ENCODE assay signal across 18 cellular contexts in the genomic region with DNA sequence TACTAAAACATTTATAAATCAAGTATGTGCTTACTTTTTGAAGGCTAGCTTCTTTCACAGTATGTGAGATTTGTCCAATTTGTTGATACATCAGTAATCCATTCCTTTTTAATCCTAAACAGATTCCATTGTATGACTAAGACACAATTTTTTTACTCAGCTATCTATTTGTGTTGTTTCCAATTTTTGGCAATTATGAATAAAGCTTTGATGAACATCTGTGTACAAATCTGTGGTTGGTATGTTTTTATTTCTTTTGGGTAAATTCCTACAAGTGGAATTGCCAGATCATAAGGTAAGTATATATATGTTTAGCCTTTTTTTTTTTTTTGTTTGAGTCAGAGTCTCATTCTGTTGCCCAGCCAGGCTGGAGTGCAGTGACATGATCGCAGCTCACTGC. TPM values are rescaled to one million over a fixed set of nuclear protein-coding genes. Genes with fewer than 3 reads are reported as not detected.
DNase-seq lines count a peak whose midpoint lies in the region; ATAC-seq lines count a peak whose summit lies in the region.
"Had no signal": no experiment of that assay in that cellular context is flagged by ENCODE, and none has a peak within 500 bp of the region (broad histone marks: within the 10 kb centered on the region; RNA-seq: fewer than 3 reads in every experiment).

No MANE protein-coding gene starts in this region.

- H3K4me2 ChIP-seq in GM23248 (ENCODE audit: unreplicated experiment): no peak overlapping the region

- no peaks in the 10 kb centered on the region; the same call in 1 of the 2 replicates for H3K9me2 ChIP-seq in GM23248 (ENCODE audit: insufficient read depth)

- no peak overlapping the region for H2AFZ ChIP-seq in GM23248

- no peak for ATAC-seq in GM18867 (IDR thresholded peaks at IDR 0.05; ENCODE audit: unreplicated experiment)
- ATAC-seq: GM12878 had no signal

- in situ Hi-C loops in GM23248 (cut with MboI): no loop called here

- peak; percentile 78 for DNase-seq in HCEC 1CT
- peak; percentile 12 for DNase-seq in adipocyte (ENCODE audit: low read depth)
- peak; percentile 47 for DNase-seq in fibroblast of peridontal ligament (ENCODE audit: extremely low read depth)
- DNase-seq in GM23248: no peak
- no peak for DNase-seq in DMS53 (lab: John Stamatoyannopoulos, UW)
- no peak for DNase-seq in NCI-H524 treated with DMSO at 0.1 percent for 48 hours (lab: John Stamatoyannopoulos, UW)
- DNase-seq: ACHN; AML-193; Caco-2; CD4-positive, alpha-beta T cell; DMS79; KBM-7 had no signal

- no peak overlapping the region for H3K4me3 ChIP-seq in adipocyte (ENCODE audit: low read length)
- no peak overlapping the region for H3K4me3 ChIP-seq in GM23248
- H3K4me3 ChIP-seq: GM12878, HAP-1 had no signal

- H3K27ac ChIP-seq in GM23248: no peak overlapping the region
- H3K27ac ChIP-seq: C4-2B, HL-60 had no signal

- H3F3A ChIP-seq in GM23248 (ENCODE audit: insufficient read depth): no peaks in the 10 kb centered on the region

- peaks cover 8% of the 10 kb centered on the region for H3K9me3 ChIP-seq in adipocyte (ENCODE audit: control insufficient read depth, low read length)
- H3K9me3 ChIP-seq in GM23248 (ENCODE audit: low read depth): no peaks in the 10 kb centered on the region
- H3K9me3 ChIP-seq: Caco-2, HAP-1 had no signal

- H3K27me3 ChIP-seq in adipocyte (replicated peaks; ENCODE audit: control insufficient read depth, insufficient read depth, low read length) (no peaks in the 10 kb centered on the region), GM23248 (replicated peaks; ENCODE audit: insufficient read depth) (no peaks in the 10 kb centered on the region)

- no peaks in the 10 kb centered on the region for H4K20me1 ChIP-seq in GM23248 (ENCODE audit: insufficient read depth)

- no peaks in the 10 kb centered on the region for H3K79me2 ChIP-seq in GM23248 (ENCODE audit: insufficient read depth)

- H3K36me3 ChIP-seq in adipocyte (ENCODE audit: control insufficient read depth, insufficient read depth, low read length, severe bottlenecking) (peaks cover 63% of the 10 kb centered on the region), GM23248 (ENCODE audit: low read depth) (no peaks in the 10 kb centered on the region; the same call in 1 of the 2 replicates)
- H3K36me3 ChIP-seq: HAP-1 had no signal

- WGBS in GM23248 (ENCODE audit: low coverage in 1 of 2, low lambda C conversion rate in 2 of 2, missing lambda C conversion rate in 2 of 2), 2 experiments: 94% methylated on average over 1 of the region's 1 CpG

- H3K4me1 ChIP-seq in adipocyte (ENCODE audit: control insufficient read depth, insufficient read depth, low read length): no peaks in the 10 kb centered on the region
- no peaks in the 10 kb centered on the region for H3K4me1 ChIP-seq in GM23248 (ENCODE audit: insufficient read depth)
- H3K4me1 ChIP-seq: Caco-2, HAP-1 had no signal

- no peak overlapping the region for H3K9ac ChIP-seq in adipocyte (ENCODE audit: low read length)
- H3K9ac ChIP-seq in GM23248: no peak overlapping the region

RNA-seq across cellular contexts. Expression of a gene that starts 56.2 kb away (rescaled TPM):
- 34.0 and 44.0 TPM in 2 replicates for total RNA-seq in GM23248 (2014; rRNA removed; shearing (Covaris generic))
- 35.3 and 36.8 TPM in 2 replicates for polyA plus RNA-seq in GM23248 (2016; fragmentation: Nextera tagmentation; extraction: Ambion mirVana)
- total RNA-seq: CD4-positive, alpha-beta T cell had no signal
- polyA plus RNA-seq: IgD-negative memory B cell had no signal

Comparison
In these comparisons a context has a peak if more than half of its experiments do, and no peak if none do; other contexts are left out.
1. DNase-seq: peak in HCEC 1CT (single experiment), adipocyte (single experiment) and fibroblast of peridontal ligament (single experiment); none in GM23248 (single experiment), DMS53 (single experiment) and NCI-H524 treated with DMSO at 0.1 percent for 48 hours (single experiment).